30 cellular contexts compared by ENCODE assay signal in the genomic region with DNA sequence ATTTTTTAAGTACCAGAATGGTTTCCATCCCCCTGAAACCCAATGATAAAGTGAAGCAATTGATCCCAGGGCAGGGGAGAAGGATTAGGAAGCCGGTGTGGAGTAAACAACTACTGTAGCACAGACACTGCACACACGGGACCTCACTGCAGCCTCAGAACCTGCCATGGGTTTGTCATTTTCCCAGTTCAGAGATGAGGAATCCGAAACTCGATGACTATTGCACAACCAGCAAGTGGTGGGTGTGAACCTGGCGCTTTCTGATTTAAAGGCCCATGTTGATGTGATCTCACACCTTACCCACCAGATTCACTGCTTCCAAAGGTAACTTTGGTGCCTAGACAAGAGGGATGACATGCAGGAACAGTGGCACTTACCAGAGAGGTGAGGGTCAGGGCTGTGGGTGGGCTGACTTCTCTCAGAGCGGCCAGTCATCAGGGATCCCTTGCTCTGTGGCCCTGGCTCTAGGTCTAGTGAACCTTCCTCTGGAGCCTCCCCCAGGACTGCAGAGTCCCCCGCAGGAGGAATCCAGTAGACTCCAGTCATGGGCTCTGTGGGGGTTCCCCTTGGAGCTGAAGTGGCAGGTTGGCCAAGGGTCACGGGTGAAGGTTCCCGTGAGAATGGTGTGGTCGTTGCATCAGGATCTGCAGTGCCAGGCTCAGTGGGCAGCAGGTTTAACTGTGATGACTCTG.
A peak's percentile ranks its signal among the peaks of the same experiment; 100 is the strongest.
DNase-seq lines count a peak whose midpoint lies in the region; ATAC-seq, FAIRE-seq and TF ChIP-seq lines count a peak whose summit lies in the region.
"Had no signal": no experiment of that assay in that cellular context is flagged by ENCODE, and none has a peak within 500 bp of the region (broad histone marks: within the 10 kb centered on the region; RNA-seq: fewer than 3 reads in every experiment).

No MANE protein-coding gene starts in this region.

- no peaks in the 10 kb centered on the region for H3K36me3 Mint-ChIP-seq in naive thymus-derived CD8-positive, alpha-beta T cell
- H3K36me3 Mint-ChIP-seq: activated naive CD4-positive, alpha-beta T cell treated with anti-CD3 and anti-CD28 coated beads, Interleukin-2, amount 10 ng/mL, durations not matched to agents 7 days and 5 days; immature natural killer cell; naive B cell had no signal

- H3K27ac ChIP-seq in K562 (ENCODE audit: extremely low read depth, low read depth, low read length): no peak overlapping the region
- H3K27ac ChIP-seq: colonic mucosa, RWPE1, uterus had no signal

- H3K27me3 ChIP-seq in K562 (ENCODE audit: control insufficient read depth in 2 of 2, insufficient read depth in 2 of 2, low read length in 2 of 2): peaks cover 0 to 53% of the 10 kb centered on the region in 2 experiments; a peak in 4 of 5 replicates
- H3K27me3 ChIP-seq: colonic mucosa, uterus had no signal

- BruUV-seq in K562 (replicated peaks; lab: Mats Ljungman, UMichigan): no TSS peak

- no peak for TF ChIP-seq RAD21 in K562 (CRISPR knock-in tag; conservative IDR thresholded peaks at IDR 0.05 in 1 of 2, IDR thresholded peaks at IDR 0.05 in 1 of 2)

- no peak for FAIRE-seq in K562 (lab: Jason Lieb, UNC)
- FAIRE-seq: frontal cortex, GM12878 had no signal

- H3K4me2 ChIP-seq in K562 (ENCODE audit: insufficient read depth, low read length): no peak overlapping the region

- TF ChIP-seq CTCF in K562 (IDR thresholded peaks at IDR 0.05 in 2 of 3, conservative IDR thresholded peaks at IDR 0.05 in 1 of 3; ENCODE audit: insufficient read depth in 2 of 3, low read depth in 1 of 3, low read length in 3 of 3): no peak

- H3K79me2 ChIP-seq in K562 (ENCODE audit: control insufficient read depth, insufficient read depth, low read length): no peaks in the 10 kb centered on the region

- H3K9me1 ChIP-seq in K562 (ENCODE audit: control insufficient read depth, insufficient read depth, low read length): no peaks in the 10 kb centered on the region

- TF ChIP-seq POLR2A in K562 (conservative IDR thresholded peaks at IDR 0.05): no peak

- CTCF ChIA-PET in K562 (lab: Yijun Ruan, JAX; ENCODE audit: low intra/inter-chr PET ratio): no interaction called here

- ATAC-seq in GM21717 (IDR thresholded peaks at IDR 0.05; ENCODE audit: unreplicated experiment): peak; percentile 48
- no peak for ATAC-seq in K562
- no peak for ATAC-seq in GM19463 (IDR thresholded peaks at IDR 0.05; ENCODE audit: unreplicated experiment)
- ATAC-seq in naive thymus-derived CD8-positive, alpha-beta T cell: no peak
- ATAC-seq: esophagus mucosa, GM12878 had no signal

- H3K4me1 Mint-ChIP-seq in naive thymus-derived CD8-positive, alpha-beta T cell: no peaks in the 10 kb centered on the region
- H3K4me1 Mint-ChIP-seq: activated CD4-positive, alpha-beta T cell treated with anti-CD3 and anti-CD28 coated beads, Interleukin-2, amount 10 ng/mL, durations not matched to agents 7 days and 5 days; activated naive CD4-positive, alpha-beta T cell treated with anti-CD3 and anti-CD28 coated beads, Interleukin-2, amount 10 ng/mL, durations not matched to agents 7 days and 5 days; H9; immature natural killer cell; naive B cell had no signal

- WGBS in K562 (ENCODE audit: insufficient coverage, low coverage, missing lambda C conversion rate): under 1% methylated on average over 10 of the region's 10 CpGs

- no peak overlapping the region for H3K9ac ChIP-seq in K562 (ENCODE audit: insufficient read depth in 1 of 2, low read depth in 2 of 2, low read length in 2 of 2)

- no peaks in the 10 kb centered on the region for H3K4me1 ChIP-seq in K562 (replicated peaks in 1 of 2; ENCODE audit: control insufficient read depth in 2 of 2, insufficient read depth in 2 of 2, low read length in 2 of 2)
- H3K4me1 ChIP-seq: colonic mucosa, uterus had no signal

- no peaks in the 10 kb centered on the region for H3K36me3 ChIP-seq in K562 (ENCODE audit: control insufficient read depth, insufficient read depth, low read length)
- H3K36me3 ChIP-seq: colonic mucosa, uterus had no signal

- H3K4me3 Mint-ChIP-seq in naive thymus-derived CD8-positive, alpha-beta T cell: no peak overlapping the region
- H3K4me3 Mint-ChIP-seq: activated CD4-positive, alpha-beta T cell treated with anti-CD3 and anti-CD28 coated beads, Interleukin-2, amount 10 ng/mL, durations not matched to agents 7 days and 5 days; activated naive CD4-positive, alpha-beta T cell treated with anti-CD3 and anti-CD28 coated beads, Interleukin-2, amount 10 ng/mL, durations not matched to agents 7 days and 5 days; H9; immature natural killer cell; naive B cell; T-helper 1 cell treated with Interleukin-12 subunit alpha and Interleukin-12 subunit beta and Interleukin-4 antibody, amounts not matched to agents 30 μg/mL and 1 μg/mL, for 36 hours had no signal

- no peak overlapping the region for H3K27ac Mint-ChIP-seq in naive thymus-derived CD8-positive, alpha-beta T cell
- H3K27ac Mint-ChIP-seq: activated CD4-positive, alpha-beta T cell treated with anti-CD3 and anti-CD28 coated beads, Interleukin-2, amount 10 ng/mL, durations not matched to agents 7 days and 5 days; activated naive CD4-positive, alpha-beta T cell treated with anti-CD3 and anti-CD28 coated beads, Interleukin-2, amount 10 ng/mL, durations not matched to agents 7 days and 5 days; H9; immature natural killer cell; T-helper 1 cell treated with Interleukin-12 subunit alpha and Interleukin-12 subunit beta and Interleukin-4 antibody, amounts not matched to agents 30 μg/mL and 1 μg/mL, for 36 hours had no signal

- peak; percentile 33 to 50 for DNase-seq in activated T-cell treated with anti-CD3 and anti-CD28 coated beads, Interleukin-2, amount 50 U/mL, for 48 hours
- DNase-seq in activated T-cell treated with anti-CD3 and anti-CD28 coated beads, Interleukin-2, amount 50 U/mL, for 1 hour: no peak
- DNase-seq in K562 (ENCODE audit: extremely low read depth in 1 of 4, low spot score in 3 of 4): no peak
- DNase-seq in stimulated activated CD4-positive, alpha-beta T cell treated with anti-CD3 and anti-CD28 coated beads, TNF-alpha, amount 100 ng/mL, for 48 hours (ENCODE audit: low read depth in 3 of 3): peak in 2 of 3 donors; percentile 5
- DNase-seq in KG1 (lab: John Stamatoyannopoulos, UW): no peak
- no peak for DNase-seq in naive thymus-derived CD8-positive, alpha-beta T cell
- DNase-seq: ACHN; activated CD4-positive, alpha-beta T cell treated with anti-CD3 and anti-CD28 coated beads, Interleukin-2, amount 10 ng/mL, durations not matched to agents 7 days and 5 days; activated naive CD4-positive, alpha-beta T cell treated with anti-CD3 and anti-CD28 coated beads, Interleukin-2, amount 10 ng/mL, durations not matched to agents 7 days and 5 days; C1 segment of cervical spinal cord; Calu3; colonic mucosa; DND-41; effector memory CD4-positive, alpha-beta T cell; H9; hippocampal formation; immature natural killer cell; naive B cell; NCI-H1105; NCI-H1930; NCI-H526 treated with DMSO at 0.1 percent for 48 hours; occipital lobe; uterus had no signal

- POLR2A ChIA-PET in K562 (lab: Yijun Ruan, JAX): no interaction called here
- POLR2A ChIA-PET in naive thymus-derived CD8-positive, alpha-beta T cell (lab: Charles Lee): interaction anchor here (0.6 kb wide), 1 partner anchor 229 kb away, joined by 3 read pairs; no protein-coding TSS in a partner anchor

- TF ChIP-seq EP300 in K562 (IDR thresholded peaks at IDR 0.05; ENCODE audit: low read length): no peak

- H3K4me3 ChIP-seq in K562: no peak overlapping the region
- H3K4me3 ChIP-seq: colonic mucosa, GM12878, uterus had no signal

- peaks cover 0 to 1% (median 0%) of the 10 kb centered on the region in 5 donors for H3K27me3 Mint-ChIP-seq in naive thymus-derived CD8-positive, alpha-beta T cell
- H3K27me3 Mint-ChIP-seq: activated CD4-positive, alpha-beta T cell treated with anti-CD3 and anti-CD28 coated beads, Interleukin-2, amount 10 ng/mL, durations not matched to agents 7 days and 5 days; activated naive CD4-positive, alpha-beta T cell treated with anti-CD3 and anti-CD28 coated beads, Interleukin-2, amount 10 ng/mL, durations not matched to agents 7 days and 5 days; naive B cell had no signal

- in situ Hi-C loops in K562 (cut with MboI): no loop called here

- no peaks in the 10 kb centered on the region; the same call in 1 of the 2 replicates for H4K20me1 ChIP-seq in K562 (replicated peaks; ENCODE audit: control insufficient read depth, insufficient read depth, low read length)

- no peak overlapping the region for H2AFZ ChIP-seq in K562 (ENCODE audit: low read depth, low read length)

- intact Hi-C loops in K562 (cut with micrococcal nuclease): no loop called here

- no peaks in the 10 kb centered on the region for H3K9me3 Mint-ChIP-seq in naive thymus-derived CD8-positive, alpha-beta T cell
- H3K9me3 Mint-ChIP-seq: activated CD4-positive, alpha-beta T cell treated with anti-CD3 and anti-CD28 coated beads, Interleukin-2, amount 10 ng/mL, durations not matched to agents 7 days and 5 days; activated naive CD4-positive, alpha-beta T cell treated with anti-CD3 and anti-CD28 coated beads, Interleukin-2, amount 10 ng/mL, durations not matched to agents 7 days and 5 days; H9; naive B cell; T-helper 1 cell treated with Interleukin-12 subunit alpha and Interleukin-12 subunit beta and Interleukin-4 antibody, amounts not matched to agents 30 μg/mL and 1 μg/mL, for 36 hours had no signal

- H3K9me3 ChIP-seq in K562 (replicated peaks; ENCODE audit: control insufficient read depth, insufficient read depth, low read depth, low read length): no peaks in the 10 kb centered on the region
- H3K9me3 ChIP-seq: colonic mucosa, uterus had no signal

TF ChIP-seq in K562, 482 proteins besides CTCF, POLR2A, EP300 and RAD21:
- TF ChIP-seq SNIP1 (IDR thresholded peaks at IDR 0.05; ENCODE audit: low read depth) (no peak), CEBPB (tag; IDR thresholded peaks at IDR 0.05) (peak; percentile 35; the same call in 1 of the 2 replicates), RNF2 (IDR thresholded peaks at IDR 0.05) (no peak), GABPA (tag; conservative IDR thresholded peaks at IDR 0.05; ENCODE audit: low read depth) (no peak), GTF2A2 (tag; IDR thresholded peaks at IDR 0.05) (no peak), FOSL1 (tag; conservative IDR thresholded peaks at IDR 0.05) (no peak), PML (IDR thresholded peaks at IDR 0.05; ENCODE audit: low read length) (no peak), MTA3 (IDR thresholded peaks at IDR 0.05; ENCODE audit: borderline replicate concordance) (no peak)

Comparison
In these comparisons a context has a peak if more than half of its experiments do, and no peak if none do; other contexts are left out.
1. DNase-seq: peak in activated T-cell treated with anti-CD3 and anti-CD28 coated beads, Interleukin-2, amount 50 U/mL, for 48 hours (2 of 2) and stimulated activated CD4-positive, alpha-beta T cell treated with anti-CD3 and anti-CD28 coated beads, TNF-alpha, amount 100 ng/mL, for 48 hours (2 of 3); none in activated T-cell treated with anti-CD3 and anti-CD28 coated beads, Interleukin-2, amount 50 U/mL, for 1 hour (single experiment), K562 (0 of 4), KG1 (single experiment) and naive thymus-derived CD8-positive, alpha-beta T cell (0 of 10).